Comparison of ENCODE assay signal across 8 cellular contexts in genomic region chr7:91941450-91941849, GRCh38. TPM values are rescaled to one million over a fixed set of nuclear protein-coding genes. Genes with fewer than 3 reads are reported as not detected.
DNase-seq lines count a peak whose midpoint lies in the region; ATAC-seq, FAIRE-seq and TF ChIP-seq lines count a peak whose summit lies in the region.

No MANE protein-coding gene starts in this region.

- H3K9me3 ChIP-seq in Caco-2 (peaks cover 2% of the 10 kb centered on the region; the same call in 1 of the 2 replicates), keratinocyte (ENCODE audit: control insufficient read depth, low read depth, low read length) (no peaks in the 10 kb centered on the region)

- peak overlapping the region; percentile 92 for H3K27ac ChIP-seq in keratinocyte (ENCODE audit: control insufficient read depth, insufficient read depth, low read length)

- H3K4me1 ChIP-seq in Caco-2, result peaks cover 12% of the 10 kb centered on the region
- H3K4me1 ChIP-seq in keratinocyte (ENCODE audit: control insufficient read depth, extremely low read depth, insufficient read depth, low read length), result peaks cover 7% of the 10 kb centered on the region

- no TSS peak for BruUV-seq in Caco-2 (replicated peaks; lab: Mats Ljungman, UMichigan)

- peak overlapping the region; percentile 95 for H3K4me3 Mint-ChIP-seq in Caco-2 (ENCODE audit: unreplicated experiment)

- peaks cover 14% of the 10 kb centered on the region for H3K36me3 Mint-ChIP-seq in Caco-2 (ENCODE audit: insufficient read depth, unreplicated experiment)

- DNase-seq in Caco-2 (peak in 1 of 2 experiments; percentile 24), NCI-H1092 treated with DMSO at 0.1 percent for 48 hours (lab: John Stamatoyannopoulos, UW) (peak; percentile 64), UCSD-AML1 (lab: John Stamatoyannopoulos, UW; ENCODE audit: unreplicated experiment) (peak; percentile 9), cardiac fibroblast (ENCODE audit: low read depth in 2 of 2) (peak; percentile 26 to 40), keratinocyte (ENCODE audit: low read depth, low spot score) (no peak)
- peak; percentile 48 for DNase-seq in stimulated activated CD4-positive, alpha-beta T cell treated with anti-CD3 and anti-CD28 coated beads, Interleukin-15, amount 100 ng/mL, for 24 hours

- intact Hi-C loops in Caco-2 (cut with micrococcal nuclease; ENCODE audit: unreplicated experiment), result loop anchor here (2.0 kb wide), 2 partner anchors 61 to 115 kb away; partner anchors contain the start of gene MTERF1

- H3K4me3 ChIP-seq in Caco-2 (ENCODE audit: low read depth, low read length) (peak overlapping the region; percentile 76), cardiac fibroblast (replicated peaks in 1 of 2; ENCODE audit: low read depth in 2 of 2, low read length in 2 of 2) (peak overlapping the region; percentile 91), keratinocyte (ENCODE audit: control insufficient read depth in 2 of 3, extremely low read depth in 1 of 3, insufficient read depth in 2 of 3, low read depth in 1 of 3, low read length in 3 of 3) (peak overlapping the region; percentile 60 to 94 (median 68))

- H3K9me3 Mint-ChIP-seq in Caco-2 (ENCODE audit: unreplicated experiment), result no peaks in the 10 kb centered on the region

- H3K4me2 ChIP-seq in keratinocyte (ENCODE audit: control insufficient read depth, extremely low read depth, insufficient read depth, low read depth, low read length), result peak overlapping the region; percentile 94

- dilution Hi-C loops in keratinocyte (cut with MboI; ENCODE audit: extremely low pct_ligation_motif_present, low sequenced_read_pairs), result no loop called here

- peaks cover 16% of the 10 kb centered on the region for H3K4me1 Mint-ChIP-seq in Caco-2 (ENCODE audit: low read depth, unreplicated experiment)

- H3K27me3 ChIP-seq in Caco-2 (replicated peaks; ENCODE audit: control insufficient read depth, insufficient read depth, low read length), result no peaks in the 10 kb centered on the region
- no peaks in the 10 kb centered on the region for H3K27me3 ChIP-seq in keratinocyte (ENCODE audit: control insufficient read depth, extremely low read depth, insufficient read depth, low read length)

- CTCF ChIA-PET in Caco-2 (lab: Charles Lee), result interaction anchor here (2.4 kb wide), 1 partner anchor 61 kb away, joined by 14 read pairs; the partner anchor contains the start of gene MTERF1

- POLR2A ChIA-PET in Caco-2 (lab: Charles Lee), result interaction anchor here (0.6 kb wide), 1 partner anchor 62 kb away, joined by 3 read pairs; no protein-coding TSS in a partner anchor

- H3K36me3 ChIP-seq in Caco-2 (ENCODE audit: control insufficient read depth, insufficient read depth, low read length) (peaks cover 1% of the 10 kb centered on the region), keratinocyte (ENCODE audit: control insufficient read depth in 2 of 2, extremely low read depth in 1 of 2, insufficient read depth in 2 of 2, low read length in 2 of 2) (no peaks in the 10 kb centered on the region)

- no peaks in the 10 kb centered on the region for H3K27me3 Mint-ChIP-seq in Caco-2 (ENCODE audit: insufficient read depth, unreplicated experiment)

- peak overlapping the region; percentile 95 for H3K9ac ChIP-seq in keratinocyte (ENCODE audit: control insufficient read depth, extremely low read depth, insufficient read depth, low read length)

- peak; percentile 67 for FAIRE-seq in keratinocyte (lab: Jason Lieb, UNC)

- peaks cover 42% of the 10 kb centered on the region for H3K79me2 ChIP-seq in keratinocyte (ENCODE audit: control insufficient read depth, insufficient read depth, low read length)

- no peaks in the 10 kb centered on the region for H3K9me1 ChIP-seq in keratinocyte (ENCODE audit: control insufficient read depth, extremely low read depth, insufficient read depth, low read length)

- H2AFZ ChIP-seq in keratinocyte (ENCODE audit: control insufficient read depth, low read length), result peak overlapping the region; percentile 98

- no peaks in the 10 kb centered on the region for H4K20me1 ChIP-seq in keratinocyte (ENCODE audit: control insufficient read depth, extremely low read depth, insufficient read depth, low read length)

- TF ChIP-seq CTCF in Caco-2 (IDR thresholded peaks at IDR 0.05; ENCODE audit: insufficient read depth in 1 of 2, low read depth in 1 of 2, low read length in 1 of 2, severe bottlenecking in 1 of 2, unreplicated experiment in 1 of 2) (no peak), cardiac fibroblast (IDR thresholded peaks at IDR 0.05; ENCODE audit: low read depth, low read length) (no peak), keratinocyte (optimal IDR thresholded peaks at IDR 0.05 in 1 of 3, IDR thresholded peaks at IDR 0.05 in 1 of 3, conservative IDR thresholded peaks at IDR 0.05 in 1 of 3; ENCODE audit: extremely low read depth in 1 of 3, insufficient read depth in 2 of 3, low read length in 3 of 3) (no peak)

- ATAC-seq in GM21529 (IDR thresholded peaks at IDR 0.05; ENCODE audit: unreplicated experiment), result peak; percentile 26
- ATAC-seq in HG02884 (IDR thresholded peaks at IDR 0.05; ENCODE audit: unreplicated experiment), result no peak

- H3K27ac Mint-ChIP-seq in Caco-2 (ENCODE audit: unreplicated experiment), result peak overlapping the region; percentile 98

RNA-seq across cellular contexts. Expression of gene AKAP9, which starts 0.8 kb away (rescaled TPM):
- total RNA-seq in Caco-2 (2022), result 73.8 and 79.4 TPM in 2 replicates
- polyA plus RNA-seq in keratinocyte, result 8.8 to 19.0 TPM (median 15.2 TPM) in 3 replicates
- polyA plus RNA-seq in keratinocyte (2011; ENCODE audit: low read depth), result 162 TPM
- 1.9 and 5.1 TPM in 2 replicates for polyA plus RNA-seq in keratinocyte (2011; cell fraction: cytosol; rRNA removed)
- 27.6 and 43.4 TPM in 2 replicates for polyA plus RNA-seq in keratinocyte (2011; cell fraction: nucleus; rRNA removed)
- 13.6 and 15.8 TPM in 2 replicates for polyA plus RNA-seq in keratinocyte (2012; ENCODE audit: low replicate concordance)
- 2.3 to 33.4 TPM (median 13.7 TPM) in 3 replicates for polyA minus RNA-seq in keratinocyte
- polyA minus RNA-seq in keratinocyte (2011; cell fraction: cytosol; rRNA and poly(A)+ RNA removed), result 5.6 TPM
- 41.0 and 74.7 TPM in 2 replicates for polyA minus RNA-seq in keratinocyte (2011; cell fraction: nucleus; rRNA and poly(A)+ RNA removed)
